19 cellular contexts compared by ENCODE assay signal in genomic region chr4:85763207-85763606, GRCh38.
DNase-seq lines count a peak whose midpoint lies in the region; ATAC-seq, FAIRE-seq and TF ChIP-seq lines count a peak whose summit lies in the region.
"Had no signal": no experiment of that assay in that cellular context is flagged by ENCODE, and none has a peak within 500 bp of the region (broad histone marks: within the 10 kb centered on the region; RNA-seq: fewer than 3 reads in every experiment).

No MANE protein-coding gene starts in this region.

- H3K18ac ChIP-seq in mesendoderm (ENCODE audit: low read length): peak overlapping the region; percentile 80

- FAIRE-seq in urothelium cell line (lab: Jason Lieb, UNC): no peak
- FAIRE-seq: GM12878, GM18507 had no signal

- H3K9me3 ChIP-seq in SK-N-SH (no peaks in the 10 kb centered on the region), colonic mucosa (no peaks in the 10 kb centered on the region)

- POLR2A ChIA-PET in SK-N-SH (lab: Yijun Ruan, JAX): no interaction called here

- intact Hi-C loops in colonic mucosa (cut with DNase I): no loop called here

- H3K23ac ChIP-seq in mesendoderm (ENCODE audit: low read length): no peak overlapping the region

- TF ChIP-seq RAD21 in SK-N-SH (IDR thresholded peaks at IDR 0.05; ENCODE audit: low read length): no peak

- DNase-seq in SK-N-SH: no peak
- no peak for DNase-seq in colonic mucosa
- DNase-seq in mesendoderm: no peak
- no peak for DNase-seq in urothelium cell line (ENCODE audit: low spot score)
- DNase-seq in COLO668 (lab: John Stamatoyannopoulos, UW; ENCODE audit: unreplicated experiment): no peak
- DNase-seq: Calu3; GOT3; KBM-7; NCI-H1092; NCI-H1694; NCI-H345; NCI-H526 treated with DMSO at 0.1 percent for 48 hours; NK-92 treated with Interleukin-12 subunit alpha and Interleukin-12 subunit beta, amount 100 ng/mL, for 24 hours had no signal

- TF ChIP-seq EP300 in SK-N-SH (IDR thresholded peaks at IDR 0.05; ENCODE audit: borderline replicate concordance in 1 of 2, low read depth in 1 of 2, low read length in 1 of 2): no peak

- no peak overlapping the region for H3K4ac ChIP-seq in mesendoderm (ENCODE audit: low read depth, low read length)

- H4K5ac ChIP-seq in mesendoderm (ENCODE audit: low read length): peak overlapping the region; percentile 7

- H3F3A ChIP-seq in SK-N-SH (replicated peaks; ENCODE audit: insufficient read depth): peaks cover 25% of the 10 kb centered on the region

- CTCF ChIA-PET in SK-N-SH (lab: Yijun Ruan, JAX): interaction anchor here (0.8 to 3.0 kb wide), 5 partner anchors 11 to 615 kb away, joined by 3 to 21 read pairs (median 4); no protein-coding TSS in a partner anchor

- no peak for TF ChIP-seq CTCF in SK-N-SH (IDR thresholded peaks at IDR 0.05)
- no peak for TF ChIP-seq CTCF in colonic mucosa (IDR thresholded peaks at IDR 0.05)

- WGBS in SK-N-SH (ENCODE audit: low lambda C conversion rate): 43% methylated on average over 2 of the region's 2 CpGs
- no CpG with 5 or more reads among the region's 2 CpGs for WGBS in mesendoderm (ENCODE audit: extremely low coverage, insufficient coverage, low lambda C conversion rate)

- no peak overlapping the region for H2AK5ac ChIP-seq in mesendoderm (ENCODE audit: low read length)

- H3K27ac ChIP-seq in SK-N-SH (ENCODE audit: low read depth in 2 of 2, low read length in 1 of 2) (peak overlapping the region in 1 of 2 experiments; percentile 88; a peak in 2 of 4 replicates), colonic mucosa (peak overlapping the region; percentile 41), mesendoderm (ENCODE audit: low read depth, low read length) (no peak overlapping the region)
- H3K27ac ChIP-seq: 22Rv1 had no signal

- H3K56ac ChIP-seq in mesendoderm (ENCODE audit: low read length): no peak overlapping the region

- no peak overlapping the region for H4K8ac ChIP-seq in mesendoderm (ENCODE audit: low read depth, low read length)

- no peaks in the 10 kb centered on the region for H3K79me1 ChIP-seq in mesendoderm (ENCODE audit: low read length)

- H3K9me2 ChIP-seq in SK-N-SH: no peaks in the 10 kb centered on the region

- ATAC-seq in SK-N-SH treated with all-trans-retinoic acid at 6 μM for 48 hours (no peak), GM18868 (IDR thresholded peaks at IDR 0.05; ENCODE audit: unreplicated experiment) (no peak), GM19463 (IDR thresholded peaks at IDR 0.05; ENCODE audit: unreplicated experiment) (no peak)
- ATAC-seq: GM12878 had no signal

- peak overlapping the region; percentile 82; the same call in 1 of the 2 replicates for H2AFZ ChIP-seq in SK-N-SH (ENCODE audit: low read depth)

- no peak overlapping the region for H3K4me3 ChIP-seq in SK-N-SH (ENCODE audit: low read depth in 2 of 2, low read length in 1 of 2)
- no peak overlapping the region for H3K4me3 ChIP-seq in colonic mucosa
- H3K4me3 ChIP-seq in mesendoderm (ENCODE audit: low read length): no peak overlapping the region
- H3K4me3 ChIP-seq: GM12878 had no signal

- H3K27me3 ChIP-seq in SK-N-SH (ENCODE audit: insufficient read depth): no peaks in the 10 kb centered on the region
- H3K27me3 ChIP-seq in colonic mucosa: no peaks in the 10 kb centered on the region
- H3K27me3 ChIP-seq in mesendoderm (ENCODE audit: insufficient read depth, low read length, poor library complexity): no peaks in the 10 kb centered on the region

- no peak overlapping the region for H2BK15ac ChIP-seq in mesendoderm (replicated peaks; ENCODE audit: low read depth)

- H4K20me1 ChIP-seq in SK-N-SH (ENCODE audit: insufficient read depth): no peaks in the 10 kb centered on the region

- H3K4me1 ChIP-seq in SK-N-SH (ENCODE audit: control insufficient read depth in 1 of 2, insufficient read depth in 2 of 2, low read depth in 1 of 2, low read length in 1 of 2) (peaks cover 6 to 8% of the 10 kb centered on the region in 2 experiments), colonic mucosa (no peaks in the 10 kb centered on the region), mesendoderm (ENCODE audit: control insufficient read depth, low read depth, low read length) (peaks cover 2% of the 10 kb centered on the region)

- H2BK120ac ChIP-seq in mesendoderm (ENCODE audit: low read depth, low read length): peak overlapping the region; percentile 21

- H3K4me2 ChIP-seq in SK-N-SH: peak overlapping the region; percentile 35; the same call in 1 of the 2 replicates
- H3K4me2 ChIP-seq in mesendoderm (ENCODE audit: low read length): no peak overlapping the region

- no peaks in the 10 kb centered on the region for H3K36me3 ChIP-seq in SK-N-SH (replicated peaks in 1 of 2; ENCODE audit: control insufficient read depth in 1 of 2, insufficient read depth in 2 of 2, low read length in 1 of 2)
- no peaks in the 10 kb centered on the region for H3K36me3 ChIP-seq in colonic mucosa
- no peaks in the 10 kb centered on the region for H3K36me3 ChIP-seq in mesendoderm (ENCODE audit: control insufficient read depth, insufficient read depth, low read length)

- H3K79me2 ChIP-seq in SK-N-SH (ENCODE audit: insufficient read depth) (no peaks in the 10 kb centered on the region), mesendoderm (ENCODE audit: control insufficient read depth, insufficient read depth, low read length) (no peaks in the 10 kb centered on the region)

- peak overlapping the region; percentile 42 for H2BK5ac ChIP-seq in mesendoderm (ENCODE audit: low read length)

- H3K9ac ChIP-seq in SK-N-SH (peak overlapping the region; percentile 50; the same call in 1 of the 2 replicates), colonic mucosa (ENCODE audit: low read depth in 2 of 2, low read length in 2 of 2) (no peak overlapping the region), mesendoderm (ENCODE audit: low read length) (no peak overlapping the region)

TF ChIP-seq in SK-N-SH, 30 proteins besides CTCF, POLR2A, EP300 and RAD21:
- no peak for TF ChIP-seq IRF3 (IDR thresholded peaks at IDR 0.05; ENCODE audit: low read depth, low read length)
- TF ChIP-seq NFIC (IDR thresholded peaks at IDR 0.05; ENCODE audit: borderline replicate concordance): no peak
- no peak for TF ChIP-seq RCOR1 (IDR thresholded peaks at IDR 0.05; ENCODE audit: low read length)

TF ChIP-seq in SK-N-SH treated with all-trans-retinoic acid at 6 μM for 48 hours, 23 proteins besides CTCF, POLR2A, EP300 and RAD21 (continues in another document):
- TF ChIP-seq SNAI2 (CRISPR knock-in tag; IDR thresholded peaks at IDR 0.05) (no peak), ZFP3 (CRISPR knock-in tag; IDR thresholded peaks at IDR 0.05) (no peak), TSHZ2 (CRISPR knock-in tag; IDR thresholded peaks at IDR 0.05) (no peak), TCF4 (CRISPR knock-in tag; IDR thresholded peaks at IDR 0.05; ENCODE audit: borderline replicate concordance) (no peak), ZNF8 (CRISPR knock-in tag; IDR thresholded peaks at IDR 0.05) (no peak), POU6F1 (CRISPR knock-in tag; IDR thresholded peaks at IDR 0.05; ENCODE audit: borderline replicate concordance, low read depth) (no peak), CSRNP3 (CRISPR knock-in tag; IDR thresholded peaks at IDR 0.05) (no peak), ZC3H10 (CRISPR knock-in tag; IDR thresholded peaks at IDR 0.05) (no peak), ZNF565 (CRISPR knock-in tag; conservative IDR thresholded peaks at IDR 0.05; ENCODE audit: low read depth) (no peak), ISL1 (CRISPR knock-in tag; IDR thresholded peaks at IDR 0.05) (no peak)
